ENCODE assay signal across 12 cellular contexts in the genomic region with DNA sequence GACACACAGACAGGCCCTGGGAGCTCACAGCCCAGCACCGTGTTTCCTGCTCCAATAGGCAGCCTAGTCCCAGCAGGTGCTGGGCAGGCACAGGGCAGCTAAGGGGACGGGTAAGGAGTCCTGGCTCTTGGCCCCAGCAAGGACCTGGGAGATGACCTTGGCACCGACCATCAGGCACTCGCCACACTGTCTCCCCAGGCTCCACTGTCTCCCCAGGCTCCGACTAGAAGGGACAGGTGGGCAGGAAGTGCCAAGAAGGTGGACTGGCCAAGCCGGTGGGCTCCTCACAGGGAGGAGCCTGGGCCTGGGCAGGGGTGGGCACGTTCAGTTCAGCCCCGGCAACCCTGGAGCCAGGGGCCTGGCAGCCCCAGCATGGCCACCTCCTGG.
DNase-seq lines count a peak whose midpoint lies in the region; ATAC-seq, FAIRE-seq and TF ChIP-seq lines count a peak whose summit lies in the region.
"Had no signal": no experiment of that assay in that cellular context is flagged by ENCODE, and none has a peak within 500 bp of the region (broad histone marks: within the 10 kb centered on the region; RNA-seq: fewer than 3 reads in every experiment).

No MANE protein-coding gene starts in this region.

- no peak for FAIRE-seq in kidney (lab: Jason Lieb, UNC)
- FAIRE-seq: A204.1, endometrium had no signal

- H3K9ac ChIP-seq in kidney (ENCODE audit: low read length in 2 of 2) (no peak overlapping the region), mammary epithelial cell (ENCODE audit: insufficient read depth, low read length) (no peak overlapping the region)

- H3K9me3 ChIP-seq in kidney (ENCODE audit: control insufficient read depth in 1 of 2, low read length in 2 of 2) (no peaks in the 10 kb centered on the region), psoas muscle (no peaks in the 10 kb centered on the region), stomach (no peaks in the 10 kb centered on the region), mammary epithelial cell (replicated peaks; ENCODE audit: insufficient read depth, low read length) (no peaks in the 10 kb centered on the region)
- H3K9me3 ChIP-seq: SJSA1, tibial nerve had no signal

- POLR2A ChIA-PET in RWPE1 (lab: Yijun Ruan, JAX; ENCODE audit: low non-redundant PET), result no interaction called here

- in situ Hi-C loops in mammary epithelial cell (cut with MboI; ENCODE audit: low sequenced_read_pairs in 2 of 2), result loop anchor here (10.0 to 25.0 kb wide), 3 partner anchors 199 to 424 kb away; partner anchors contain the start of gene BCR (in 1 of the 2)

- H3K4me3 ChIP-seq in kidney (ENCODE audit: low read length in 2 of 2), result no peak overlapping the region
- no peak overlapping the region for H3K4me3 ChIP-seq in psoas muscle
- no peak overlapping the region for H3K4me3 ChIP-seq in stomach
- no peak overlapping the region for H3K4me3 ChIP-seq in mammary epithelial cell (replicated peaks in 1 of 3; ENCODE audit: insufficient read depth in 1 of 3, low read depth in 2 of 3, low read length in 3 of 3)
- H3K4me3 ChIP-seq: SJSA1, tibial nerve had no signal

- H4K20me1 ChIP-seq in mammary epithelial cell (ENCODE audit: insufficient read depth, low read length), result no peaks in the 10 kb centered on the region

- no peak for TF ChIP-seq EP300 in stomach (IDR thresholded peaks at IDR 0.05)

- H3K27me3 ChIP-seq in psoas muscle (ENCODE audit: insufficient read depth in 3 of 3, low read length in 2 of 3) (peaks cover 0 to 2% (median 0%) of the 10 kb centered on the region in 3 donors), stomach (peaks cover 0 to 9% (median 0%) of the 10 kb centered on the region in 3 donors), mammary epithelial cell (ENCODE audit: insufficient read depth, low read length) (no peaks in the 10 kb centered on the region)
- H3K27me3 ChIP-seq: SJSA1, tibial nerve had no signal

- 33 to 41% (median 39%) methylated on average over 8 of the region's 8 CpGs for WGBS in psoas muscle, 3 donors
- WGBS in stomach, 5 donors, result 32 to 45% (median 34%) methylated on average over 5 to 8 of the region's 8 CpGs
- WGBS in mammary epithelial cell (ENCODE audit: low coverage, missing lambda C conversion rate), result 46% methylated on average over 4 of the region's 8 CpGs

- peak; percentile 10 to 49 (median 22) for ATAC-seq in psoas muscle

- peak; percentile 63 for TF ChIP-seq CTCF in RWPE1 (conservative IDR thresholded peaks at IDR 0.05; ENCODE audit: low read depth)
- no peak for TF ChIP-seq CTCF in kidney (IDR thresholded peaks at IDR 0.05; ENCODE audit: borderline replicate concordance, extremely low read depth, insufficient read depth)
- peak; percentile 2 for TF ChIP-seq CTCF in psoas muscle (IDR thresholded peaks at IDR 0.05)
- TF ChIP-seq CTCF in stomach (IDR thresholded peaks at IDR 0.05), result peak in 1 of 7 experiments; percentile 56
- TF ChIP-seq CTCF in mammary epithelial cell (conservative IDR thresholded peaks at IDR 0.05 in 1 of 2, IDR thresholded peaks at IDR 0.05 in 1 of 2; ENCODE audit: extremely low read depth in 1 of 2, insufficient read depth in 1 of 2, low read depth in 1 of 2, low read length in 2 of 2), result no peak

- DNase-seq in NCI-H146 (lab: John Stamatoyannopoulos, UW) (peak; percentile 29), NCI-H146 treated with DMSO at 0.1 percent for 48 hours (lab: John Stamatoyannopoulos, UW; ENCODE audit: unreplicated experiment) (no peak), RWPE1 (ENCODE audit: low spot score) (no peak), kidney (peak; percentile 72), psoas muscle (no peak), stomach (no peak), mammary epithelial cell (no peak)
- DNase-seq in central memory CD4-positive, alpha-beta T cell, result no peak

- no peak for TF ChIP-seq POLR2A in stomach (IDR thresholded peaks at IDR 0.05)

- H3K4me1 ChIP-seq in kidney (ENCODE audit: control insufficient read depth in 1 of 2, insufficient read depth in 1 of 2, low read depth in 1 of 2, low read length in 2 of 2) (peaks cover 0 to 2% of the 10 kb centered on the region in 2 donors), psoas muscle (no peaks in the 10 kb centered on the region), stomach (peaks cover 9 to 22% (median 15%) of the 10 kb centered on the region in 4 donors), mammary epithelial cell (ENCODE audit: insufficient read depth, low read length) (no peaks in the 10 kb centered on the region)
- H3K4me1 ChIP-seq: SJSA1 had no signal

- BruUV-seq in mammary epithelial cell (replicated peaks; lab: Mats Ljungman, UMichigan), result no TSS peak

- H3K79me2 ChIP-seq in mammary epithelial cell (ENCODE audit: insufficient read depth, low read length), result no peaks in the 10 kb centered on the region

- CTCF ChIA-PET in RWPE1 (lab: Yijun Ruan, JAX) (interaction anchor here (0.6 to 1.5 kb wide), 15 partner anchors 10 to 428 kb away, joined by 3 to 12 read pairs (median 3); no protein-coding TSS in a partner anchor), mammary epithelial cell (lab: Charles Lee; ENCODE audit: low non-redundant PET) (interaction anchor here (1.0 to 1.1 kb wide), 2 partner anchors 208 to 212 kb away, joined by 3 to 4 read pairs; no protein-coding TSS in a partner anchor)

- no peak overlapping the region for H3K27ac ChIP-seq in RWPE1
- H3K27ac ChIP-seq in kidney (ENCODE audit: low read depth in 2 of 2, low read length in 2 of 2), result no peak overlapping the region
- H3K27ac ChIP-seq in psoas muscle, result no peak overlapping the region
- no peak overlapping the region for H3K27ac ChIP-seq in stomach
- H3K27ac ChIP-seq in mammary epithelial cell (ENCODE audit: insufficient read depth, low read depth, low read length), result no peak overlapping the region
- H3K27ac ChIP-seq: SJSA1 had no signal

- dilution Hi-C loops in mammary epithelial cell (cut with HindIII; ENCODE audit: low sequenced_read_pairs), result loop anchor here (25.0 kb wide), 1 partner anchor 224 kb away; no protein-coding TSS in a partner anchor

- no peaks in the 10 kb centered on the region for H3K36me3 ChIP-seq in kidney (ENCODE audit: control insufficient read depth in 1 of 2, insufficient read depth in 2 of 2, low read length in 2 of 2)
- H3K36me3 ChIP-seq in psoas muscle (ENCODE audit: insufficient read depth in 1 of 2, low read depth in 1 of 2), result no peaks in the 10 kb centered on the region
- no peaks in the 10 kb centered on the region for H3K36me3 ChIP-seq in stomach
- no peaks in the 10 kb centered on the region for H3K36me3 ChIP-seq in mammary epithelial cell (ENCODE audit: insufficient read depth, low read length)
- H3K36me3 ChIP-seq: SJSA1, tibial nerve had no signal

- H3K4me2 ChIP-seq in mammary epithelial cell (ENCODE audit: insufficient read depth, low read depth, low read length), result no peak overlapping the region

- no peak overlapping the region for H2AFZ ChIP-seq in mammary epithelial cell (ENCODE audit: low read depth, low read length)

- intact Hi-C loops in kidney (cut with DNase I), result loop anchor here (10.0 kb wide), 2 partner anchors 71 to 211 kb away; no protein-coding TSS in a partner anchor
- intact Hi-C loops in psoas muscle (cut with DNase I), result loop anchor here (1.0 to 10.0 kb wide), 4 partner anchors 71 to 431 kb away; no protein-coding TSS in a partner anchor
- intact Hi-C loops in stomach (cut with DNase I; ENCODE audit: low total_unique reads), result loop anchor here (5.0 kb wide), 1 partner anchor 74 kb away; no protein-coding TSS in a partner anchor
- intact Hi-C loops in mammary epithelial cell (cut with micrococcal nuclease), result loop anchor here (1.0 to 5.0 kb wide), 6 partner anchors 69 to 427 kb away; no protein-coding TSS in a partner anchor

Comparison
In these comparisons a context has a peak if more than half of its experiments do, and no peak if none do; other contexts are left out.
1. DNase-seq: peak in NCI-H146 (single experiment) and kidney (single experiment); none in NCI-H146 treated with DMSO at 0.1 percent for 48 hours (single experiment), RWPE1 (single experiment), psoas muscle (0 of 2), stomach (single experiment), mammary epithelial cell (single experiment) and central memory CD4-positive, alpha-beta T cell (single experiment).
2. CTCF ChIP-seq: peak in RWPE1 (single experiment) and psoas muscle (single experiment); none in kidney (single experiment) and mammary epithelial cell (0 of 2).